Comparison of ENCODE assay signal across 8 cellular contexts in genomic region chr11:59174664-59175033, GRCh38. TPM values are rescaled to one million over a fixed set of nuclear protein-coding genes. Genes with fewer than 3 reads are reported as not detected.
DNase-seq lines count a peak whose midpoint lies in the region; ATAC-seq and TF ChIP-seq lines count a peak whose summit lies in the region.

No MANE protein-coding gene starts in this region.

- H2AK5ac ChIP-seq in IMR-90 (ENCODE audit: low read depth, low read length): no peak overlapping the region; the same call in 1 of the 2 replicates

- H3K23ac ChIP-seq in IMR-90 (ENCODE audit: low read depth, low read length): peak overlapping the region; percentile 29; the same call in 1 of the 2 replicates

- H3K4ac ChIP-seq in IMR-90 (ENCODE audit: low read depth, low read length): peak overlapping the region; percentile 21; the same call in 1 of the 2 replicates

- H3K4me1 ChIP-seq in IMR-90 (ENCODE audit: control insufficient read depth, insufficient read depth, low read length): peaks cover 11% of the 10 kb centered on the region
- peaks cover 33 to 38% of the 10 kb centered on the region in 2 donors for H3K4me1 ChIP-seq in mucosa of rectum (ENCODE audit: control insufficient read depth in 2 of 2, insufficient read depth in 2 of 2, low read length in 2 of 2)

- ATAC-seq in IMR-90 (ENCODE audit: low read depth) (no peak), HG03571 (IDR thresholded peaks at IDR 0.05; ENCODE audit: unreplicated experiment) (no peak)

- dilution Hi-C loops in IMR-90 (cut with HindIII; ENCODE audit: low sequenced_read_pairs, unreplicated experiment): no loop called here

- TF ChIP-seq CTCF in AG09309 (IDR thresholded peaks at IDR 0.05; ENCODE audit: control insufficient read depth, insufficient read depth, low read depth, low read length, missing control alignments): no peak
- no peak for TF ChIP-seq CTCF in IMR-90 (conservative IDR thresholded peaks at IDR 0.05; ENCODE audit: low read depth, low read length)
- no peak for TF ChIP-seq CTCF in dorsolateral prefrontal cortex (IDR thresholded peaks at IDR 0.05 in 54 of 56, conservative IDR thresholded peaks at IDR 0.05 in 2 of 56; ENCODE audit: low read depth in 1 of 56, partially characterized antibody in 56 of 56)
- TF ChIP-seq CTCF in coronary artery (IDR thresholded peaks at IDR 0.05): no peak

- H3K9me1 ChIP-seq in IMR-90 (ENCODE audit: insufficient read depth, low read length): peaks cover 7% of the 10 kb centered on the region; the same call in 1 of the 2 replicates

- intact Hi-C loops in IMR-90 (cut with micrococcal nuclease): loop anchor here (5.0 kb wide), 2 partner anchors 48 to 508 kb away; no protein-coding TSS in a partner anchor
- intact Hi-C loops in dorsolateral prefrontal cortex (cut with DNase I): no loop called here

- H4K91ac ChIP-seq in IMR-90 (ENCODE audit: insufficient read depth, low read depth, low read length): peak overlapping the region; percentile 47; the same call in 1 of the 2 replicates

- H2BK120ac ChIP-seq in IMR-90 (ENCODE audit: low read depth, low read length): peak overlapping the region; percentile 40; the same call in 1 of the 2 replicates

- TF ChIP-seq POLR2A in IMR-90 (IDR thresholded peaks at IDR 0.05; ENCODE audit: low read depth, low read length): no peak

- H3K79me1 ChIP-seq in IMR-90 (ENCODE audit: low read depth in 1 of 2, low read length in 2 of 2): peaks cover 0 to 16% of the 10 kb centered on the region in 2 experiments; a peak in 2 of 4 replicates

- in situ Hi-C loops in IMR-90 (cut with MboI; ENCODE audit: low sequenced_read_pairs): no loop called here

- H3K4me3 ChIP-seq in AG09309 (ENCODE audit: control insufficient read depth, low read depth, low read length): no peak overlapping the region
- H3K4me3 ChIP-seq in IMR-90 (ENCODE audit: insufficient read depth, low read depth, low read length): no peak overlapping the region
- H3K4me3 ChIP-seq in dorsolateral prefrontal cortex: peak overlapping the region in 36 of 59 donors; percentile 9 to 91 (median 77)
- H3K4me3 ChIP-seq in mucosa of rectum (ENCODE audit: low read length in 2 of 2): peak overlapping the region; percentile 52 to 78
- H3K4me3 ChIP-seq in coronary artery: no peak overlapping the region

- H3K9ac ChIP-seq in IMR-90 (ENCODE audit: low read depth, low read length) (no peak overlapping the region), mucosa of rectum (ENCODE audit: low read depth in 1 of 2, low read length in 2 of 2) (peak overlapping the region; percentile 35 to 77)

- peak overlapping the region; percentile 63 for H3K4me2 ChIP-seq in IMR-90 (ENCODE audit: low read depth, low read length)

- H3K14ac ChIP-seq in IMR-90 (replicated peaks; ENCODE audit: low read depth, low read length): no peak overlapping the region

- H2BK20ac ChIP-seq in IMR-90 (ENCODE audit: low read depth, low read length): no peak overlapping the region; the same call in 1 of the 2 replicates

- H3K56ac ChIP-seq in IMR-90 (ENCODE audit: extremely low read depth, insufficient read depth, low read length): no peak overlapping the region

- H3K27ac ChIP-seq in IMR-90 (ENCODE audit: insufficient read depth, low read length): no peak overlapping the region
- H3K27ac ChIP-seq in dorsolateral prefrontal cortex: peak overlapping the region in 35 of 59 donors; percentile 2 to 99 (median 67)
- peak overlapping the region; percentile 94 to 96 for H3K27ac ChIP-seq in mucosa of rectum (ENCODE audit: low read depth in 2 of 2, low read length in 2 of 2)
- H3K27ac ChIP-seq in coronary artery: peak overlapping the region in 1 of 2 donors; percentile 38

- POLR2A ChIA-PET in IMR-90 (lab: Charles Lee; ENCODE audit: unreplicated experiment) (no interaction called here), HEK293T (lab: Yijun Ruan, JAX) (no interaction called here)

- no CpG with 5 or more reads among the region's 7 CpGs for WGBS in IMR-90 (ENCODE audit: extremely low coverage in 2 of 2, insufficient read length in 1 of 2), 2 experiments

- CTCF ChIA-PET in IMR-90 (lab: Yijun Ruan, JAX): interaction anchor here (1.1 kb wide), 1 partner anchor 28 kb away, joined by 3 read pairs; no protein-coding TSS in a partner anchor
- CTCF ChIA-PET in HEK293T (lab: Yijun Ruan, JAX): interaction anchor here (0.6 to 1.7 kb wide), 2 partner anchors 12 to 32 kb away, joined by 3 to 6 read pairs; no protein-coding TSS in a partner anchor

- H3K27me3 ChIP-seq in IMR-90 (ENCODE audit: control insufficient read depth, insufficient read depth, low read length) (no peaks in the 10 kb centered on the region), dorsolateral prefrontal cortex (no peaks in the 10 kb centered on the region), mucosa of rectum (ENCODE audit: control insufficient read depth in 2 of 2, insufficient read depth in 2 of 2, low read length in 2 of 2) (no peaks in the 10 kb centered on the region)

- no peak overlapping the region for H4K8ac ChIP-seq in IMR-90 (ENCODE audit: low read depth in 2 of 2, low read length in 2 of 2)

- H4K5ac ChIP-seq in IMR-90 (ENCODE audit: low read depth, low read length): peak overlapping the region; percentile 51; the same call in 1 of the 2 replicates

- H3K9me3 ChIP-seq in IMR-90 (ENCODE audit: control insufficient read depth, insufficient read depth, low read length): no peaks in the 10 kb centered on the region
- peaks cover 0 to 1% of the 10 kb centered on the region in 2 donors for H3K9me3 ChIP-seq in mucosa of rectum (ENCODE audit: control insufficient read depth in 2 of 2, low read length in 2 of 2)

- H2AK9ac ChIP-seq in IMR-90 (replicated peaks; ENCODE audit: low read depth, low read length, poor library complexity): no peak overlapping the region

- peak overlapping the region; percentile 65; the same call in 1 of the 3 replicates for H2BK15ac ChIP-seq in IMR-90 (ENCODE audit: low read depth, low read length)

- DNase-seq in AG09309 (ENCODE audit: low read depth) (peak; percentile 40), IMR-90 (peak; percentile 70), dorsolateral prefrontal cortex (no peak), HEK293T (ENCODE audit: extremely low spot score) (no peak), coronary artery (ENCODE audit: low spot score) (no peak)
- DNase-seq in stimulated activated naive CD4-positive, alpha-beta T cell (lab: John Stamatoyannopoulos, UW): no peak

- no TSS peak for BruUV-seq in IMR-90 (replicated peaks; lab: Mats Ljungman, UMichigan)

- no peak for TF ChIP-seq RAD21 in IMR-90 (IDR thresholded peaks at IDR 0.05; ENCODE audit: low read length)

- peaks cover 5% of the 10 kb centered on the region; the same call in 1 of the 2 replicates for H4K20me1 ChIP-seq in IMR-90 (ENCODE audit: insufficient read depth, low read length)

- H2AFZ ChIP-seq in IMR-90 (replicated peaks; ENCODE audit: low read length, poor library complexity): no peak overlapping the region

- H3K18ac ChIP-seq in IMR-90 (ENCODE audit: low read depth, low read length): no peak overlapping the region

- H2BK5ac ChIP-seq in IMR-90 (ENCODE audit: low read depth, low read length, poor library complexity, severe bottlenecking): peak overlapping the region; percentile 11

- 0 out of 2 replicates have a peak, but pooled peaks cover 2% of the 10 kb centered on the region for H3K36me3 ChIP-seq in IMR-90 (ENCODE audit: control insufficient read depth, insufficient read depth, low read length)
- H3K36me3 ChIP-seq in mucosa of rectum (ENCODE audit: control insufficient read depth in 2 of 2, insufficient read depth in 2 of 2, low read length in 2 of 2): peaks cover 10 to 17% of the 10 kb centered on the region in 2 donors

TF ChIP-seq in IMR-90, 13 proteins besides CTCF, POLR2A, EP300 and RAD21:
- no peak for TF ChIP-seq FOS (IDR thresholded peaks at IDR 0.05; ENCODE audit: low read depth, low read length)
- no peak for TF ChIP-seq MXI1 (IDR thresholded peaks at IDR 0.05; ENCODE audit: borderline replicate concordance, low read depth, low read length)
- no peak for TF ChIP-seq NFE2L2 (IDR thresholded peaks at IDR 0.05; ENCODE audit: low read depth, low read length)

TF ChIP-seq in HEK293T, 16 proteins besides CTCF, POLR2A, EP300 and RAD21:
- TF ChIP-seq ARNT (IDR thresholded peaks at IDR 0.05) (no peak), L3MBTL2 (conservative IDR thresholded peaks at IDR 0.05) (no peak), SP1 (IDR thresholded peaks at IDR 0.05) (no peak), HDGF (IDR thresholded peaks at IDR 0.05; ENCODE audit: borderline replicate concordance) (no peak), ZNF384 (IDR thresholded peaks at IDR 0.05) (no peak), SUZ12 (IDR thresholded peaks at IDR 0.05) (no peak), LEF1 (IDR thresholded peaks at IDR 0.05; ENCODE audit: borderline replicate concordance) (no peak), PKNOX1 (IDR thresholded peaks at IDR 0.05) (no peak)
TF ChIP-seq in HEK293T: peak in this region for 0.

RNA-seq across cellular contexts. Expression of gene DTX4, which starts 2.7 kb away (rescaled TPM):
- total RNA-seq in IMR-90 (2012; rRNA removed) (2.5 and 2.7 TPM in 2 replicates), dorsolateral prefrontal cortex (10 to 100 TPM; 21.4 to 93.9 (median 32.3) TPM)
- 3.0 and 3.1 TPM in 2 replicates for polyA plus RNA-seq in IMR-90 (2012; rRNA removed)
- polyA plus RNA-seq in IMR-90 (2012; cell fraction: cytosol; rRNA removed): 1.1 and 1.5 TPM in 2 replicates
- 3.8 and 4.2 TPM in 2 replicates for polyA plus RNA-seq in IMR-90 (2012; cell fraction: nucleus; rRNA removed; ENCODE audit: low replicate concordance)

RNA-seq across cellular contexts. Expression of gene FAM111A, which starts 32.0 kb away (rescaled TPM):
- total RNA-seq in IMR-90 (2012; rRNA removed) (36.4 and 46.1 TPM in 2 replicates), dorsolateral prefrontal cortex (10 to 100 TPM in 53 of 120 experiments, 1 to 10 TPM in 67; 2.6 to 22.5 (median 9.5) TPM)
- 14.4 and 19.9 TPM in 2 replicates for polyA plus RNA-seq in IMR-90 (2012; rRNA removed)
- 2.2 and 3.0 TPM in 2 replicates for polyA plus RNA-seq in IMR-90 (2012; cell fraction: cytosol; rRNA removed)
- 14.9 and 66.0 TPM in 2 replicates for polyA plus RNA-seq in IMR-90 (2012; cell fraction: nucleus; rRNA removed; ENCODE audit: low replicate concordance)

RNA-seq across cellular contexts. Expression of gene MPEG1, which starts 38.1 kb away (rescaled TPM):
- total RNA-seq in IMR-90 (2012; rRNA removed) (not detected in 2 replicates), dorsolateral prefrontal cortex (1 to 10 TPM in 90 of 120 experiments, under 1 TPM in 30; 0.32 to 6.7 (median 1.6) TPM)
- not detected in 2 replicates for polyA plus RNA-seq in IMR-90 (2012; rRNA removed)
- polyA plus RNA-seq in IMR-90 (2012; cell fraction: cytosol; rRNA removed): not detected in 2 replicates
- polyA plus RNA-seq in IMR-90 (2012; cell fraction: nucleus; rRNA removed; ENCODE audit: low replicate concordance): not detected in 2 replicates

Comparison
In these comparisons a context has a peak if more than half of its experiments do, and no peak if none do; other contexts are left out.
1. DNase-seq: peak in AG09309 (single experiment) and IMR-90 (single experiment); none in dorsolateral prefrontal cortex (0 of 10), HEK293T (single experiment), stimulated activated naive CD4-positive, alpha-beta T cell (0 of 6) and coronary artery (single experiment).
2. H3K4me3 ChIP-seq: peak in dorsolateral prefrontal cortex (36 of 59) and mucosa of rectum (2 of 2); none in AG09309 (single experiment), IMR-90 (single experiment) and coronary artery (single experiment).